In genomic region chr17:40816569-40816968, GRCh38 we compare ENCODE assay signal across 18 cellular contexts. TPM values are rescaled to one million over a fixed set of nuclear protein-coding genes. Genes with fewer than 3 reads are reported as not detected.
DNase-seq lines count a peak whose midpoint lies in the region; ATAC-seq and TF ChIP-seq lines count a peak whose summit lies in the region.
"Had no signal": no experiment of that assay in that cellular context is flagged by ENCODE, and none has a peak within 500 bp of the region (broad histone marks: within the 10 kb centered on the region; RNA-seq: fewer than 3 reads in every experiment).

No MANE protein-coding gene starts in this region.

- intact Hi-C loops in left ventricle myocardium superior (cut with micrococcal nuclease): no loop called here

- H3K27ac Mint-ChIP-seq in activated naive CD4-positive, alpha-beta T cell treated with anti-CD3 and anti-CD28 coated beads, Interleukin-2, amount 50 U/mL, for 24 hours: no peak overlapping the region
- peak overlapping the region in 1 of 2 donors; percentile 96 for H3K27ac Mint-ChIP-seq in activated naive CD4-positive, alpha-beta T cell treated with anti-CD3 and anti-CD28 coated beads, Interleukin-2, amount 50 U/mL, for 72 hours
- H3K27ac Mint-ChIP-seq in HFFc6 (peak overlapping the region; percentile 45; the same call in 1 of the 2 replicates), brain (peak overlapping the region in 2 of 5 experiments; percentile 92 to 93), osteocyte (ENCODE audit: unreplicated experiment) (no peak overlapping the region)

- peak overlapping the region; percentile 69 for H3K4me3 Mint-ChIP-seq in activated naive CD4-positive, alpha-beta T cell treated with anti-CD3 and anti-CD28 coated beads, Interleukin-2, amount 50 U/mL, for 24 hours
- H3K4me3 Mint-ChIP-seq in HFFc6: no peak overlapping the region
- peak overlapping the region; percentile 30 to 92 (median 86) for H3K4me3 Mint-ChIP-seq in brain
- H3K4me3 Mint-ChIP-seq in osteocyte (ENCODE audit: unreplicated experiment): peak overlapping the region; percentile 30

- no peak for DNase-seq in activated naive CD4-positive, alpha-beta T cell treated with anti-CD3 and anti-CD28 coated beads, Interleukin-2, amount 50 U/mL, for 72 hours (ENCODE audit: low spot score in 2 of 2)
- DNase-seq in HFFc6 (no peak), osteocyte (ENCODE audit: extremely low spot score, unreplicated experiment) (no peak), kidney glomerular epithelial cell (lab: John Stamatoyannopoulos, UW) (no peak), left ventricle myocardium superior (no peak)
- DNase-seq: DMS79 treated with DMSO at 0.1 percent for 48 hours; Kasumi-1; NCI-H1105 treated with DMSO at 0.1 percent for 48 hours; NCI-H187 treated with DMSO at 0.1 percent for 48 hours; NK-92 treated with Interleukin-12 subunit alpha and Interleukin-12 subunit beta, amount 100 ng/mL, for 24 hours; SHP77 had no signal

- no peak for ATAC-seq in activated naive CD4-positive, alpha-beta T cell treated with anti-CD3 and anti-CD28 coated beads, Interleukin-2, amount 50 U/mL, for 72 hours
- ATAC-seq in left ventricle myocardium superior: no peak
- ATAC-seq in GM18517 (IDR thresholded peaks at IDR 0.05; ENCODE audit: unreplicated experiment): no peak
- ATAC-seq: GM12878 had no signal

- peaks cover 26% of the 10 kb centered on the region for H3K4me1 Mint-ChIP-seq in activated naive CD4-positive, alpha-beta T cell treated with anti-CD3 and anti-CD28 coated beads, Interleukin-2, amount 50 U/mL, for 24 hours
- H3K4me1 Mint-ChIP-seq in HFFc6 (ENCODE audit: low read depth): peaks cover 52% of the 10 kb centered on the region
- peaks cover 44% of the 10 kb centered on the region for H3K4me1 Mint-ChIP-seq in brain
- H3K4me1 Mint-ChIP-seq in osteocyte (ENCODE audit: unreplicated experiment): peaks cover 23% of the 10 kb centered on the region

- peaks cover 23% of the 10 kb centered on the region for H3K36me3 Mint-ChIP-seq in activated naive CD4-positive, alpha-beta T cell treated with anti-CD3 and anti-CD28 coated beads, Interleukin-2, amount 50 U/mL, for 24 hours
- H3K36me3 Mint-ChIP-seq in activated naive CD4-positive, alpha-beta T cell treated with anti-CD3 and anti-CD28 coated beads, Interleukin-2, amount 50 U/mL, for 72 hours: peaks cover 20 to 27% of the 10 kb centered on the region in 2 donors
- H3K36me3 Mint-ChIP-seq in HFFc6 (ENCODE audit: low read depth): peaks cover 35% of the 10 kb centered on the region
- H3K36me3 Mint-ChIP-seq in brain: peaks cover 22% of the 10 kb centered on the region
- H3K36me3 Mint-ChIP-seq in osteocyte (ENCODE audit: unreplicated experiment): peaks cover 30% of the 10 kb centered on the region

- H3K9me3 Mint-ChIP-seq in activated naive CD4-positive, alpha-beta T cell treated with anti-CD3 and anti-CD28 coated beads, Interleukin-2, amount 50 U/mL, for 24 hours: peaks cover 8% of the 10 kb centered on the region
- H3K9me3 Mint-ChIP-seq in activated naive CD4-positive, alpha-beta T cell treated with anti-CD3 and anti-CD28 coated beads, Interleukin-2, amount 50 U/mL, for 72 hours: peaks cover 0 to 7% of the 10 kb centered on the region in 2 donors
- H3K9me3 Mint-ChIP-seq in HFFc6 (no peaks in the 10 kb centered on the region), brain (no peaks in the 10 kb centered on the region), osteocyte (ENCODE audit: unreplicated experiment) (no peaks in the 10 kb centered on the region)

- TF ChIP-seq CTCF in HFFc6 (IDR thresholded peaks at IDR 0.05) (no peak), brain (conservative IDR thresholded peaks at IDR 0.05) (no peak), osteocyte (IDR thresholded peaks at IDR 0.05) (no peak)

- H3K27me3 Mint-ChIP-seq in activated naive CD4-positive, alpha-beta T cell treated with anti-CD3 and anti-CD28 coated beads, Interleukin-2, amount 50 U/mL, for 24 hours: peaks cover 22% of the 10 kb centered on the region
- no peaks in the 10 kb centered on the region for H3K27me3 Mint-ChIP-seq in HFFc6 (ENCODE audit: insufficient read depth)
- H3K27me3 Mint-ChIP-seq in brain: peaks cover 31% of the 10 kb centered on the region
- peaks cover 13% of the 10 kb centered on the region for H3K27me3 Mint-ChIP-seq in osteocyte (ENCODE audit: unreplicated experiment)

RNA-seq across cellular contexts. Expression of gene KRT10, which starts 5.8 kb away (rescaled TPM):
- 10 to 100 TPM; 28.2 to 33.2 TPM for total RNA-seq in activated naive CD4-positive, alpha-beta T cell treated with anti-CD3 and anti-CD28 coated beads, Interleukin-2, amount 50 U/mL, for 72 hours
- total RNA-seq in HFFc6 (2021; fragmentation: NEBNext Ultra II Directional; extraction: Animal tissue kit (Norgen Biotek cat#: 25700)): 10 to 100 TPM; 61.4 to 71.0 (median 65.3) TPM
- polyA plus RNA-seq in brain (ENCODE audit: insufficient read depth, low read depth, low replicate concordance): 26.3 TPM
- total RNA-seq in osteocyte: 46.5 and 49.0 TPM in 2 replicates
- total RNA-seq in left ventricle myocardium superior: 51.3 TPM

RNA-seq across cellular contexts. Expression of gene KRT28, which starts 16.8 kb away (rescaled TPM):
- not detected for total RNA-seq in activated naive CD4-positive, alpha-beta T cell treated with anti-CD3 and anti-CD28 coated beads, Interleukin-2, amount 50 U/mL, for 72 hours
- total RNA-seq in HFFc6 (2021; fragmentation: NEBNext Ultra II Directional; extraction: Animal tissue kit (Norgen Biotek cat#: 25700)): not detected
- not detected for polyA plus RNA-seq in brain (ENCODE audit: insufficient read depth, low read depth, low replicate concordance)
- total RNA-seq in osteocyte (not detected in 2 replicates), left ventricle myocardium superior (not detected)
- total RNA-seq: G401, GM12878, HT-29, OCI-LY7 had no signal
- polyA plus RNA-seq: GM12878 had no signal

RNA-seq across cellular contexts. Expression of gene KRT27, which starts 34.2 kb away (rescaled TPM):
- total RNA-seq in activated naive CD4-positive, alpha-beta T cell treated with anti-CD3 and anti-CD28 coated beads, Interleukin-2, amount 50 U/mL, for 72 hours: not detected
- total RNA-seq in HFFc6 (2021; fragmentation: NEBNext Ultra II Directional; extraction: Animal tissue kit (Norgen Biotek cat#: 25700)): not detected
- not detected for polyA plus RNA-seq in brain (ENCODE audit: insufficient read depth, low read depth, low replicate concordance)
- total RNA-seq in osteocyte (not detected in 2 replicates), left ventricle myocardium superior (not detected)
- total RNA-seq: G401, GM12878, HT-29, OCI-LY7 had no signal
- polyA plus RNA-seq: GM12878 had no signal

RNA-seq across cellular contexts. Expression of gene KRT26, which starts 44.6 kb away (rescaled TPM):
- not detected for total RNA-seq in activated naive CD4-positive, alpha-beta T cell treated with anti-CD3 and anti-CD28 coated beads, Interleukin-2, amount 50 U/mL, for 72 hours
- not detected for total RNA-seq in HFFc6 (2021; fragmentation: NEBNext Ultra II Directional; extraction: Animal tissue kit (Norgen Biotek cat#: 25700))
- not detected for polyA plus RNA-seq in brain (ENCODE audit: insufficient read depth, low read depth, low replicate concordance)
- not detected in 2 replicates for total RNA-seq in osteocyte
- not detected for total RNA-seq in left ventricle myocardium superior
- total RNA-seq: G401, GM12878, HT-29, OCI-LY7 had no signal
- polyA plus RNA-seq: GM12878 had no signal

RNA-seq across cellular contexts. Expression of gene KRT12, which starts 50.5 kb away (rescaled TPM):
- not detected for total RNA-seq in activated naive CD4-positive, alpha-beta T cell treated with anti-CD3 and anti-CD28 coated beads, Interleukin-2, amount 50 U/mL, for 72 hours
- not detected for total RNA-seq in HFFc6 (2021; fragmentation: NEBNext Ultra II Directional; extraction: Animal tissue kit (Norgen Biotek cat#: 25700))
- polyA plus RNA-seq in brain (ENCODE audit: insufficient read depth, low read depth, low replicate concordance): not detected
- total RNA-seq in osteocyte (not detected in 2 replicates), left ventricle myocardium superior (not detected)
- total RNA-seq: G401, GM12878, OCI-LY7 had no signal
- polyA plus RNA-seq: GM12878 had no signal
